Comparison of ENCODE assay signal across 2 cellular contexts in the genomic region with DNA sequence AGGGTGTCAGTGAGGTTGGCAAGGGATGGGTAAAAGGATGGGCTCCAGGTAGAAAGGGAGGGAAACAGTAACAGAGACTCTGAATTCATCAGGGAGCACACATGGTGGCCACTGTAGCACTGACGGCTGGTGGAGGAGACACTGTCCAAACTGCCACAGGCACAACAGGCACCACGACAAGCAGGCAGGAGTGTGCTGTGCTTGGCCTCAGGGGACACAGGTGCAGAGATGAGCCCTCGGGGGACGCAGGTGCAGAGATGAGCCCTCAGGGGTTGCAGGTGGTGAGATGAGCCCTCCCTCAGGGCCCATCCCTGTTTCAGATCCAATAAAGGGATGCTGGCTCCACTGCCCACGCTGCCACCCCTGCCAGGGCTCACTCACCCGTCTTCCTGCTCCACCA.
TF ChIP-seq lines count a peak whose summit lies in the region.

No MANE protein-coding gene starts in this region.

TF ChIP-seq in HepG2, 621 proteins besides CTCF, POLR2A, EP300 and RAD21:
- TF ChIP-seq MTF2 (CRISPR knock-in tag; IDR thresholded peaks at IDR 0.05; ENCODE audit: borderline replicate concordance): no peak
- no peak for TF ChIP-seq ZNF431 (CRISPR knock-in tag; IDR thresholded peaks at IDR 0.05; ENCODE audit: borderline replicate concordance, low read depth)
- TF ChIP-seq TAF1 (CRISPR knock-in tag; IDR thresholded peaks at IDR 0.05): no peak

TF ChIP-seq in WTC11, 78 proteins besides CTCF, POLR2A, EP300 and RAD21:
- no peak for TF ChIP-seq FOXJ3 (CRISPR knock-in tag; IDR thresholded peaks at IDR 0.05; ENCODE audit: borderline replicate concordance)
- no peak for TF ChIP-seq PRRX2 (CRISPR knock-in tag; IDR thresholded peaks at IDR 0.05)
- no peak for TF ChIP-seq ZNF219 (CRISPR knock-in tag; IDR thresholded peaks at IDR 0.05; ENCODE audit: borderline replicate concordance)
- TF ChIP-seq, protein P1, sequence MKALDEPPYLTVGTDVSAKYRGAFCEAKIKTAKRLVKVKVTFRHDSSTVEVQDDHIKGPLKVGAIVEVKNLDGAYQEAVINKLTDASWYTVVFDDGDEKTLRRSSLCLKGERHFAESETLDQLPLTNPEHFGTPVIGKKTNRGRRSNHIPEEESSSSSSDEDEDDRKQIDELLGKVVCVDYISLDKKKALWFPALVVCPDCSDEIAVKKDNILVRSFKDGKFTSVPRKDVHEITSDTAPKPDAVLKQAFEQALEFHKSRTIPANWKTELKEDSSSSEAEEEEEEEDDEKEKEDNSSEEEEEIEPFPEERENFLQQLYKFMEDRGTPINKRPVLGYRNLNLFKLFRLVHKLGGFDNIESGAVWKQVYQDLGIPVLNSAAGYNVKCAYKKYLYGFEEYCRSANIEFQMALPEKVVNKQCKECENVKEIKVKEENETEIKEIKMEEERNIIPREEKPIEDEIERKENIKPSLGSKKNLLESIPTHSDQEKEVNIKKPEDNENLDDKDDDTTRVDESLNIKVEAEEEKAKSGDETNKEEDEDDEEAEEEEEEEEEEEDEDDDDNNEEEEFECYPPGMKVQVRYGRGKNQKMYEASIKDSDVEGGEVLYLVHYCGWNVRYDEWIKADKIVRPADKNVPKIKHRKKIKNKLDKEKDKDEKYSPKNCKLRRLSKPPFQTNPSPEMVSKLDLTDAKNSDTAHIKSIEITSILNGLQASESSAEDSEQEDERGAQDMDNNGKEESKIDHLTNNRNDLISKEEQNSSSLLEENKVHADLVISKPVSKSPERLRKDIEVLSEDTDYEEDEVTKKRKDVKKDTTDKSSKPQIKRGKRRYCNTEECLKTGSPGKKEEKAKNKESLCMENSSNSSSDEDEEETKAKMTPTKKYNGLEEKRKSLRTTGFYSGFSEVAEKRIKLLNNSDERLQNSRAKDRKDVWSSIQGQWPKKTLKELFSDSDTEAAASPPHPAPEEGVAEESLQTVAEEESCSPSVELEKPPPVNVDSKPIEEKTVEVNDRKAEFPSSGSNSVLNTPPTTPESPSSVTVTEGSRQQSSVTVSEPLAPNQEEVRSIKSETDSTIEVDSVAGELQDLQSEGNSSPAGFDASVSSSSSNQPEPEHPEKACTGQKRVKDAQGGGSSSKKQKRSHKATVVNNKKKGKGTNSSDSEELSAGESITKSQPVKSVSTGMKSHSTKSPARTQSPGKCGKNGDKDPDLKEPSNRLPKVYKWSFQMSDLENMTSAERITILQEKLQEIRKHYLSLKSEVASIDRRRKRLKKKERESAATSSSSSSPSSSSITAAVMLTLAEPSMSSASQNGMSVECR (CRISPR knock-in tag; IDR thresholded peaks at IDR 0.05; ENCODE audit: borderline replicate concordance): no peak
- no peak for TF ChIP-seq EMX1 (CRISPR knock-in tag; IDR thresholded peaks at IDR 0.05)
- TF ChIP-seq, protein P2, sequence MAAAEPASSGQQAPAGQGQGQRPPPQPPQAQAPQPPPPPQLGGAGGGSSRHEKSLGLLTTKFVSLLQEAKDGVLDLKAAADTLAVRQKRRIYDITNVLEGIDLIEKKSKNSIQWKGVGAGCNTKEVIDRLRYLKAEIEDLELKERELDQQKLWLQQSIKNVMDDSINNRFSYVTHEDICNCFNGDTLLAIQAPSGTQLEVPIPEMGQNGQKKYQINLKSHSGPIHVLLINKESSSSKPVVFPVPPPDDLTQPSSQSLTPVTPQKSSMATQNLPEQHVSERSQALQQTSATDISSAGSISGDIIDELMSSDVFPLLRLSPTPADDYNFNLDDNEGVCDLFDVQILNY (CRISPR knock-in tag; IDR thresholded peaks at IDR 0.05): no peak
- TF ChIP-seq FOXP1 (CRISPR knock-in tag; IDR thresholded peaks at IDR 0.05; ENCODE audit: borderline replicate concordance): no peak
- TF ChIP-seq, protein P3, sequence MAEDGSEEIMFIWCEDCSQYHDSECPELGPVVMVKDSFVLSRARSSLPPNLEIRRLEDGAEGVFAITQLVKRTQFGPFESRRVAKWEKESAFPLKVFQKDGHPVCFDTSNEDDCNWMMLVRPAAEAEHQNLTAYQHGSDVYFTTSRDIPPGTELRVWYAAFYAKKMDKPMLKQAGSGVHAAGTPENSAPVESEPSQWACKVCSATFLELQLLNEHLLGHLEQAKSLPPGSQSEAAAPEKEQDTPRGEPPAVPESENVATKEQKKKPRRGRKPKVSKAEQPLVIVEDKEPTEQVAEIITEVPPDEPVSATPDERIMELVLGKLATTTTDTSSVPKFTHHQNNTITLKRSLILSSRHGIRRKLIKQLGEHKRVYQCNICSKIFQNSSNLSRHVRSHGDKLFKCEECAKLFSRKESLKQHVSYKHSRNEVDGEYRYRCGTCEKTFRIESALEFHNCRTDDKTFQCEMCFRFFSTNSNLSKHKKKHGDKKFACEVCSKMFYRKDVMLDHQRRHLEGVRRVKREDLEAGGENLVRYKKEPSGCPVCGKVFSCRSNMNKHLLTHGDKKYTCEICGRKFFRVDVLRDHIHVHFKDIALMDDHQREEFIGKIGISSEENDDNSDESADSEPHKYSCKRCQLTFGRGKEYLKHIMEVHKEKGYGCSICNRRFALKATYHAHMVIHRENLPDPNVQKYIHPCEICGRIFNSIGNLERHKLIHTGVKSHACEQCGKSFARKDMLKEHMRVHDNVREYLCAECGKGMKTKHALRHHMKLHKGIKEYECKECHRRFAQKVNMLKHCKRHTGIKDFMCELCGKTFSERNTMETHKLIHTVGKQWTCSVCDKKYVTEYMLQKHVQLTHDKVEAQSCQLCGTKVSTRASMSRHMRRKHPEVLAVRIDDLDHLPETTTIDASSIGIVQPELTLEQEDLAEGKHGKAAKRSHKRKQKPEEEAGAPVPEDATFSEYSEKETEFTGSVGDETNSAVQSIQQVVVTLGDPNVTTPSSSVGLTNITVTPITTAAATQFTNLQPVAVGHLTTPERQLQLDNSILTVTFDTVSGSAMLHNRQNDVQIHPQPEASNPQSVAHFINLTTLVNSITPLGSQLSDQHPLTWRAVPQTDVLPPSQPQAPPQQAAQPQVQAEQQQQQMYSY (CRISPR knock-in tag; IDR thresholded peaks at IDR 0.05): no peak
- TF ChIP-seq NR3C1 (CRISPR knock-in tag; conservative IDR thresholded peaks at IDR 0.05; ENCODE audit: low read depth): no peak
- TF ChIP-seq TCF7 (CRISPR knock-in tag; IDR thresholded peaks at IDR 0.05; ENCODE audit: low read depth): no peak
- TF ChIP-seq MYBL2 (CRISPR knock-in tag; IDR thresholded peaks at IDR 0.05): no peak
- TF ChIP-seq, protein P4, sequence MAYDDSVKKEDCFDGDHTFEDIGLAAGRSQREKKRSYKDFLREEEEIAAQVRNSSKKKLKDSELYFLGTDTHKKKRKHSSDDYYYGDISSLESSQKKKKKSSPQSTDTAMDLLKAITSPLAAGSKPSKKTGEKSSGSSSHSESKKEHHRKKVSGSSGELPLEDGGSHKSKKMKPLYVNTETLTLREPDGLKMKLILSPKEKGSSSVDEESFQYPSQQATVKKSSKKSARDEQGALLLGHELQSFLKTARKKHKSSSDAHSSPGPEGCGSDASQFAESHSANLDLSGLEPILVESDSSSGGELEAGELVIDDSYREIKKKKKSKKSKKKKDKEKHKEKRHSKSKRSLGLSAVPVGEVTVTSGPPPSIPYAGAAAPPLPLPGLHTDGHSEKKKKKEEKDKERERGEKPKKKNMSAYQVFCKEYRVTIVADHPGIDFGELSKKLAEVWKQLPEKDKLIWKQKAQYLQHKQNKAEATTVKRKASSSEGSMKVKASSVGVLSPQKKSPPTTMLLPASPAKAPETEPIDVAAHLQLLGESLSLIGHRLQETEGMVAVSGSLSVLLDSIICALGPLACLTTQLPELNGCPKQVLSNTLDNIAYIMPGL (CRISPR knock-in tag; IDR thresholded peaks at IDR 0.05): no peak
- TF ChIP-seq IRF2 (CRISPR knock-in tag; IDR thresholded peaks at IDR 0.05; ENCODE audit: borderline replicate concordance, low read depth): no peak
- TF ChIP-seq ZNF138 (CRISPR knock-in tag; conservative IDR thresholded peaks at IDR 0.05): no peak
- no peak for TF ChIP-seq SMAD3 (CRISPR knock-in tag; IDR thresholded peaks at IDR 0.05; ENCODE audit: borderline replicate concordance)
- TF ChIP-seq CREB1 (CRISPR knock-in tag; IDR thresholded peaks at IDR 0.05): no peak
- TF ChIP-seq ETV6 (CRISPR knock-in tag; IDR thresholded peaks at IDR 0.05): no peak
